In genomic region chr13:92941167-92941566, GRCh38 we compare ENCODE assay signal across 33 cellular contexts.
"Had no signal": no experiment of that assay in that cellular context is flagged by ENCODE, and none has a peak within 500 bp of the region (broad histone marks: within the 10 kb centered on the region; RNA-seq: fewer than 3 reads in every experiment).

No MANE protein-coding gene starts in this region.

- H3K4me3 Mint-ChIP-seq: activated CD4-positive, alpha-beta memory T cell treated with anti-CD3 and anti-CD28 coated beads, Interleukin-2, amount 10 ng/mL, durations not matched to agents 7 days and 5 days; activated CD8-positive, alpha-beta memory T cell treated with anti-CD3 and anti-CD28 coated beads, Interleukin-2, amount 10 ng/mL, durations not matched to agents 7 days and 5 days; activated naive CD8-positive, alpha-beta T cell treated with anti-CD3 and anti-CD28 coated beads for 36 hours; central memory CD8-positive, alpha-beta T cell had no signal

- H3K4me3 ChIP-seq: cardiac muscle cell, MG63, SJCRH30, SK-N-MC had no signal

- H3K27me3 Mint-ChIP-seq: activated CD4-positive, alpha-beta memory T cell treated with anti-CD3 and anti-CD28 coated beads, Interleukin-2, amount 10 ng/mL, durations not matched to agents 7 days and 5 days; activated CD8-positive, alpha-beta memory T cell treated with anti-CD3 and anti-CD28 coated beads, Interleukin-2, amount 10 ng/mL, durations not matched to agents 7 days and 5 days; activated naive CD8-positive, alpha-beta T cell treated with anti-CD3 and anti-CD28 coated beads for 36 hours; central memory CD8-positive, alpha-beta T cell had no signal

- H3K27ac Mint-ChIP-seq: activated CD4-positive, alpha-beta memory T cell treated with anti-CD3 and anti-CD28 coated beads, Interleukin-2, amount 10 ng/mL, durations not matched to agents 7 days and 5 days; activated CD8-positive, alpha-beta memory T cell treated with anti-CD3 and anti-CD28 coated beads, Interleukin-2, amount 10 ng/mL, durations not matched to agents 7 days and 5 days; activated naive CD8-positive, alpha-beta T cell treated with anti-CD3 and anti-CD28 coated beads for 36 hours had no signal

- H3K4me1 ChIP-seq: SJCRH30 had no signal

- ATAC-seq: activated CD8-positive, alpha-beta memory T cell treated with anti-CD3 and anti-CD28 coated beads, Interleukin-2, amount 10 ng/mL, durations not matched to agents 7 days and 5 days; Panc1 had no signal

- H3K4me1 Mint-ChIP-seq: activated CD4-positive, alpha-beta memory T cell treated with anti-CD3 and anti-CD28 coated beads, Interleukin-2, amount 10 ng/mL, durations not matched to agents 7 days and 5 days; activated CD8-positive, alpha-beta memory T cell treated with anti-CD3 and anti-CD28 coated beads, Interleukin-2, amount 10 ng/mL, durations not matched to agents 7 days and 5 days; activated naive CD8-positive, alpha-beta T cell treated with anti-CD3 and anti-CD28 coated beads for 36 hours; central memory CD8-positive, alpha-beta T cell had no signal

- H3K36me3 Mint-ChIP-seq: activated CD8-positive, alpha-beta memory T cell treated with anti-CD3 and anti-CD28 coated beads, Interleukin-2, amount 10 ng/mL, durations not matched to agents 7 days and 5 days; activated naive CD8-positive, alpha-beta T cell treated with anti-CD3 and anti-CD28 coated beads for 36 hours had no signal

- H3K36me3 ChIP-seq: cardiac muscle cell, MG63, SJCRH30, WERI-Rb-1 had no signal

- H3K9me3 ChIP-seq: MG63, SJCRH30 had no signal

- H3K27ac ChIP-seq: cardiac muscle cell, SJCRH30, SK-N-MC, WERI-Rb-1 had no signal

- H3K27me3 ChIP-seq: cardiac muscle cell, MG63, SJCRH30 had no signal

- DNase-seq: activated CD4-positive, alpha-beta memory T cell treated with anti-CD3 and anti-CD28 coated beads, Interleukin-2, amount 10 ng/mL, durations not matched to agents 7 days and 5 days; activated CD4-positive, alpha-beta T cell treated with anti-CD3 and anti-CD28 coated beads for 1 hour; activated CD4-positive, alpha-beta T cell treated with anti-CD3 and anti-CD28 coated beads for 48 hours; activated CD4-positive, CD25-positive, alpha-beta regulatory T cell; activated CD8-positive, alpha-beta memory T cell treated with anti-CD3 and anti-CD28 coated beads for 24 hours; activated CD8-positive, alpha-beta memory T cell treated with anti-CD3 and anti-CD28 coated beads, Interleukin-2, amount 10 ng/mL, durations not matched to agents 7 days and 5 days; activated CD8-positive, alpha-beta memory T cell treated with anti-CD3 and anti-CD28 coated beads, Interleukin-2, amount 50 U/mL, for 48 hours; activated effector memory CD4-positive, alpha-beta T cell treated with Interleukin-2 at 50 U/mL for 16 hours; activated naive CD4-positive, alpha-beta T cell treated with anti-CD3 and anti-CD28 coated beads, Interleukin-2, amount 50 U/mL, for 16 hours; activated naive CD8-positive, alpha-beta T cell treated with anti-CD3 and anti-CD28 coated beads for 36 hours; activated T-cell treated with anti-CD3 and anti-CD28 coated beads, Interleukin-2, amount 50 U/mL, for 48 hours; amniotic stem cell; aorta; Kasumi-1; MG63; NCI-H1048; NCI-H1105 treated with DMSO at 0.1 percent for 48 hours; NCI-H1436; NCI-H1694; NCI-H1930; NCI-H2081 treated with DMSO at 0.1 percent for 48 hours; NCI-H2171; NCI-H446; NCI-H510A treated with DMSO at 0.1 percent for 48 hours; NCI-H526 treated with DMSO at 0.1 percent for 48 hours; SHP77; SJCRH30; T1000; WERI-Rb-1 had no signal

- H3K9me3 Mint-ChIP-seq: activated CD4-positive, alpha-beta memory T cell treated with anti-CD3 and anti-CD28 coated beads, Interleukin-2, amount 10 ng/mL, durations not matched to agents 7 days and 5 days; activated naive CD8-positive, alpha-beta T cell treated with anti-CD3 and anti-CD28 coated beads for 36 hours had no signal
